Comparison of ENCODE assay signal across 22 cellular contexts in genomic region chrX:47080215-47080914, GRCh38. TPM values are rescaled to one million over a fixed set of nuclear protein-coding genes. Genes with fewer than 3 reads are reported as not detected.
DNase-seq lines count a peak whose midpoint lies in the region; ATAC-seq and TF ChIP-seq lines count a peak whose summit lies in the region.
"Had no signal": no experiment of that assay in that cellular context is flagged by ENCODE, and none has a peak within 500 bp of the region (broad histone marks: within the 10 kb centered on the region; RNA-seq: fewer than 3 reads in every experiment).

No MANE protein-coding gene starts in this region.

- no peaks in the 10 kb centered on the region for H3K36me3 Mint-ChIP-seq in activated T-cell treated with anti-CD3 and anti-CD28 coated beads, Interleukin-2, amount 50 U/mL, for 4 hours (ENCODE audit: insufficient read depth)
- H3K36me3 Mint-ChIP-seq: CD14-positive monocyte had no signal

- H3K79me2 ChIP-seq in hepatocyte (no peaks in the 10 kb centered on the region), osteoblast (ENCODE audit: insufficient read depth, low read length) (no peaks in the 10 kb centered on the region)

- H3K4me1 Mint-ChIP-seq in activated T-cell treated with anti-CD3 and anti-CD28 coated beads, Interleukin-2, amount 50 U/mL, for 4 hours (ENCODE audit: low read depth), result no peaks in the 10 kb centered on the region
- H3K4me1 Mint-ChIP-seq: CD14-positive monocyte had no signal

- no peaks in the 10 kb centered on the region for H3K9me2 ChIP-seq in hepatocyte (replicated peaks; ENCODE audit: insufficient read depth)

- H3K27ac ChIP-seq in cardiac muscle cell (peak overlapping the region; percentile 58), hepatocyte (peak overlapping the region; percentile 72), osteoblast (ENCODE audit: low read depth, low read length) (no peak overlapping the region)
- H3K27ac ChIP-seq: GM23248, KMS-11, SJSA1 had no signal

- intact Hi-C loops in Right ventricle myocardium superior (cut with DNase I), result no loop called here

- H3K27me3 ChIP-seq in cardiac muscle cell (no peaks in the 10 kb centered on the region), hepatocyte (no peaks in the 10 kb centered on the region), osteoblast (ENCODE audit: insufficient read depth, low read length) (peaks cover 5% of the 10 kb centered on the region)
- H3K27me3 ChIP-seq: SJSA1 had no signal

- H3K4me3 ChIP-seq in cardiac muscle cell (no peak overlapping the region), hepatocyte (no peak overlapping the region), osteoblast (ENCODE audit: insufficient read depth, low read length) (no peak overlapping the region)
- H3K4me3 ChIP-seq: GM23248, HAP-1, SJSA1 had no signal

- H3K4me3 Mint-ChIP-seq in activated T-cell treated with anti-CD3 and anti-CD28 coated beads, Interleukin-2, amount 50 U/mL, for 4 hours, result no peak overlapping the region
- H3K4me3 Mint-ChIP-seq: CD14-positive monocyte had no signal

- no peaks in the 10 kb centered on the region for H3K9me3 Mint-ChIP-seq in activated T-cell treated with anti-CD3 and anti-CD28 coated beads, Interleukin-2, amount 50 U/mL, for 4 hours

- WGBS in hepatocyte (ENCODE audit: low lambda C conversion rate, missing lambda C conversion rate), result 65% methylated on average over 9 of the region's 9 CpGs

- H3K36me3 ChIP-seq in cardiac muscle cell (no peaks in the 10 kb centered on the region), hepatocyte (replicated peaks; ENCODE audit: insufficient read depth, low read depth) (no peaks in the 10 kb centered on the region), osteoblast (ENCODE audit: insufficient read depth, low read length) (no peaks in the 10 kb centered on the region)
- H3K36me3 ChIP-seq: HAP-1, SJSA1 had no signal

- H4K20me1 ChIP-seq in hepatocyte (ENCODE audit: insufficient read depth, poor library complexity, severe bottlenecking) (no peaks in the 10 kb centered on the region), osteoblast (ENCODE audit: insufficient read depth, low read length) (no peaks in the 10 kb centered on the region)

- H3K4me2 ChIP-seq in hepatocyte (peak overlapping the region; percentile 69), osteoblast (ENCODE audit: insufficient read depth, low read length) (no peak overlapping the region)
- H3K4me2 ChIP-seq: KMS-11 had no signal

- H3K9me3 ChIP-seq in cardiac muscle cell (ENCODE audit: low read depth), result no peaks in the 10 kb centered on the region
- no peaks in the 10 kb centered on the region for H3K9me3 ChIP-seq in hepatocyte (ENCODE audit: low read depth)
- H3K9me3 ChIP-seq in osteoblast (ENCODE audit: low read depth, low read length), result no peaks in the 10 kb centered on the region
- H3K9me3 ChIP-seq: HAP-1, SJSA1 had no signal

- H3K27me3 Mint-ChIP-seq in activated T-cell treated with anti-CD3 and anti-CD28 coated beads, Interleukin-2, amount 50 U/mL, for 4 hours (ENCODE audit: low read depth), result no peaks in the 10 kb centered on the region

- DNase-seq in cardiac muscle cell (ENCODE audit: low read depth in 1 of 2, low spot score in 1 of 2), result no peak
- DNase-seq in Right ventricle myocardium superior, result no peak
- DNase-seq in hepatocyte (ENCODE audit: low spot score), result no peak
- DNase-seq in osteoblast (ENCODE audit: insufficient read length, low spot score, missing footprints), result no peak
- DNase-seq in SIG-M5 treated with dmso at 0.1 percent for 504 hours (lab: John Stamatoyannopoulos, UW; ENCODE audit: unreplicated experiment), result no peak
- DNase-seq in activated T-cell treated with anti-CD3 and anti-CD28 coated beads, Interleukin-2, amount 50 U/mL, for 4 hours, result no peak
- no peak for DNase-seq in DMS53 (lab: John Stamatoyannopoulos, UW)
- DNase-seq: 8988T, DMS 273 treated with DMSO at 0.1 percent for 48 hours, GDM1, GM23248, MV-4-11, NCI-H1930, NCI-H345, NCI-H524 treated with DMSO at 0.1 percent for 48 hours, PC-3, RPMI8226 had no signal

- TF ChIP-seq CTCF in cardiac muscle cell (IDR thresholded peaks at IDR 0.05; ENCODE audit: low read depth, low read length), result no peak
- TF ChIP-seq CTCF in hepatocyte (IDR thresholded peaks at IDR 0.05; ENCODE audit: poor library complexity), result no peak
- no peak for TF ChIP-seq CTCF in osteoblast (IDR thresholded peaks at IDR 0.05; ENCODE audit: extremely low read depth, low read depth, low read length)

- no peak overlapping the region for H2AFZ ChIP-seq in hepatocyte
- H2AFZ ChIP-seq in osteoblast (ENCODE audit: low read length), result peak overlapping the region; percentile 22
- H2AFZ ChIP-seq: GM23248 had no signal

- ATAC-seq in Right ventricle myocardium superior (ENCODE audit: poor library complexity) (no peak), GM19463 (IDR thresholded peaks at IDR 0.05; ENCODE audit: unreplicated experiment) (no peak)
- ATAC-seq in activated T-cell treated with anti-CD3 and anti-CD28 coated beads, Interleukin-2, amount 50 U/mL, for 4 hours, result no peak
- ATAC-seq: PC-3 had no signal

- H3K4me1 ChIP-seq in cardiac muscle cell (ENCODE audit: low read depth) (peaks cover 4% of the 10 kb centered on the region), hepatocyte (ENCODE audit: insufficient read depth) (no peaks in the 10 kb centered on the region), osteoblast (ENCODE audit: insufficient read depth, low read length) (no peaks in the 10 kb centered on the region)
- H3K4me1 ChIP-seq: SJSA1 had no signal

RNA-seq across cellular contexts. Expression of gene RGN, which starts 2.1 kb away (rescaled TPM):
- 5.7 and 15.4 TPM in 2 replicates for total RNA-seq in cardiac muscle cell
- 7.4 and 31.6 TPM in 2 replicates for polyA plus RNA-seq in cardiac muscle cell
- 17.7 TPM for total RNA-seq in Right ventricle myocardium superior
- 105 and 108 TPM in 2 replicates for total RNA-seq in hepatocyte
- 82.7 and 111 TPM in 2 replicates for polyA plus RNA-seq in hepatocyte
- 2.5 and 4.4 TPM in 2 replicates for total RNA-seq in osteoblast
- total RNA-seq in activated T-cell treated with anti-CD3 and anti-CD28 coated beads, Interleukin-2, amount 50 U/mL, for 4 hours, result under 1 TPM; 0.11 to 0.15 (median 0.14) TPM
- total RNA-seq: PC-3, SJSA1 had no signal
- polyA plus RNA-seq: CD14-positive monocyte had no signal
